In genomic region chr6:155247618-155248017, GRCh38 we compare ENCODE assay signal across 13 cellular contexts. TPM values are rescaled to one million over a fixed set of nuclear protein-coding genes. Genes with fewer than 3 reads are reported as not detected.
A peak's percentile ranks its signal among the peaks of the same experiment; 100 is the strongest.
DNase-seq lines count a peak whose midpoint lies in the region; ATAC-seq, FAIRE-seq and TF ChIP-seq lines count a peak whose summit lies in the region.
"Had no signal": no experiment of that assay in that cellular context is flagged by ENCODE, and none has a peak within 500 bp of the region (broad histone marks: within the 10 kb centered on the region; RNA-seq: fewer than 3 reads in every experiment).

No MANE protein-coding gene starts in this region.

- H3K36me3 ChIP-seq in SJCRH30 (peaks cover 36% of the 10 kb centered on the region), skeletal muscle satellite cell (ENCODE audit: insufficient read depth, low read length) (peaks cover 19% of the 10 kb centered on the region)
- H3K36me3 ChIP-seq: prostate gland had no signal

- peak overlapping the region; percentile 71 for H3K9ac ChIP-seq in skeletal muscle satellite cell (ENCODE audit: low read depth, low read length)

- H3K4me1 ChIP-seq in SJCRH30 (peaks cover 3% of the 10 kb centered on the region), skeletal muscle satellite cell (ENCODE audit: control insufficient read depth, insufficient read depth, low read length) (peaks cover 21% of the 10 kb centered on the region)
- H3K4me1 ChIP-seq: prostate gland had no signal

- no peak overlapping the region for H3K4me3 Mint-ChIP-seq in activated naive CD8-positive, alpha-beta T cell treated with anti-CD3 and anti-CD28 coated beads, Interleukin-2, amount 50 U/mL, for 24 hours
- no peak overlapping the region for H3K4me3 Mint-ChIP-seq in activated CD4-positive, alpha-beta T cell treated with anti-CD3 and anti-CD28 coated beads for 36 hours

- peak overlapping the region; percentile 38 for H3K27ac ChIP-seq in SJCRH30
- H3K27ac ChIP-seq: gastrocnemius medialis had no signal

- H3K4me2 ChIP-seq in skeletal muscle satellite cell (ENCODE audit: low read length), result peak overlapping the region; percentile 9

- peak; percentile 78 for DNase-seq in H54 (ENCODE audit: insufficient read length, low spot score)
- peak; percentile 20 to 44 for DNase-seq in SJCRH30
- peak; percentile 67 for DNase-seq in fibroblast of the aortic adventitia (ENCODE audit: low read depth)
- no peak for DNase-seq in activated naive CD8-positive, alpha-beta T cell treated with anti-CD3 and anti-CD28 coated beads, Interleukin-2, amount 50 U/mL, for 24 hours
- no peak for DNase-seq in islet precursor cell
- DNase-seq in activated CD4-positive, alpha-beta T cell treated with anti-CD3 and anti-CD28 coated beads for 36 hours, result no peak
- DNase-seq: COR-L47, gastrocnemius medialis had no signal

- no peaks in the 10 kb centered on the region for H3K4me1 Mint-ChIP-seq in activated naive CD8-positive, alpha-beta T cell treated with anti-CD3 and anti-CD28 coated beads, Interleukin-2, amount 50 U/mL, for 24 hours
- no peaks in the 10 kb centered on the region for H3K4me1 Mint-ChIP-seq in activated CD4-positive, alpha-beta T cell treated with anti-CD3 and anti-CD28 coated beads for 36 hours

- H3K27me3 Mint-ChIP-seq in activated naive CD8-positive, alpha-beta T cell treated with anti-CD3 and anti-CD28 coated beads, Interleukin-2, amount 50 U/mL, for 24 hours, result no peaks in the 10 kb centered on the region
- no peaks in the 10 kb centered on the region for H3K27me3 Mint-ChIP-seq in activated CD4-positive, alpha-beta T cell treated with anti-CD3 and anti-CD28 coated beads for 36 hours

- intact Hi-C loops in activated CD4-positive, alpha-beta T cell treated with anti-CD3 and anti-CD28 coated beads for 36 hours (cut with DNase I, micrococcal nuclease), result loop anchor here (1.0 to 2.0 kb wide), 3 partner anchors 70 to 319 kb away; no protein-coding TSS in a partner anchor

- CTCF ChIA-PET in activated CD4-positive, alpha-beta T cell treated with anti-CD3 and anti-CD28 coated beads for 36 hours (lab: Charles Lee), result interaction anchor here (1.2 to 1.8 kb wide), 4 partner anchors 20 to 319 kb away, joined by 3 to 42 read pairs (median 10); no protein-coding TSS in a partner anchor

- no peak for ATAC-seq in activated naive CD8-positive, alpha-beta T cell treated with anti-CD3 and anti-CD28 coated beads, Interleukin-2, amount 50 U/mL, for 24 hours
- no peak for ATAC-seq in GM21360 (IDR thresholded peaks at IDR 0.05; ENCODE audit: unreplicated experiment)
- no peak for ATAC-seq in activated CD4-positive, alpha-beta T cell treated with anti-CD3 and anti-CD28 coated beads for 36 hours
- ATAC-seq: gastrocnemius medialis had no signal

- H3K27ac Mint-ChIP-seq in activated naive CD8-positive, alpha-beta T cell treated with anti-CD3 and anti-CD28 coated beads, Interleukin-2, amount 50 U/mL, for 24 hours, result no peak overlapping the region
- no peak overlapping the region for H3K27ac Mint-ChIP-seq in activated CD4-positive, alpha-beta T cell treated with anti-CD3 and anti-CD28 coated beads for 36 hours

- H3K4me3 ChIP-seq in SJCRH30 (no peak overlapping the region), fibroblast of the aortic adventitia (ENCODE audit: low read depth, low read length) (no peak overlapping the region), skeletal muscle satellite cell (ENCODE audit: low read length) (peak overlapping the region; percentile 11)
- H3K4me3 ChIP-seq: gastrocnemius medialis, lung, prostate gland had no signal

- POLR2A ChIA-PET in activated CD4-positive, alpha-beta T cell treated with anti-CD3 and anti-CD28 coated beads for 36 hours (lab: Charles Lee), result no interaction called here

- H3K9me3 ChIP-seq in SJCRH30 (replicated peaks) (no peaks in the 10 kb centered on the region), skeletal muscle satellite cell (replicated peaks; ENCODE audit: low read length) (no peaks in the 10 kb centered on the region)
- H3K9me3 ChIP-seq: gastrocnemius medialis, prostate gland had no signal

- H3K36me3 Mint-ChIP-seq in activated naive CD8-positive, alpha-beta T cell treated with anti-CD3 and anti-CD28 coated beads, Interleukin-2, amount 50 U/mL, for 24 hours (ENCODE audit: low read depth), result peaks cover 18% of the 10 kb centered on the region
- H3K36me3 Mint-ChIP-seq in activated CD4-positive, alpha-beta T cell treated with anti-CD3 and anti-CD28 coated beads for 36 hours (ENCODE audit: low read depth), result peaks cover 31% of the 10 kb centered on the region

- TF ChIP-seq CTCF in fibroblast of the aortic adventitia (IDR thresholded peaks at IDR 0.05; ENCODE audit: insufficient read depth, low read length), result no peak

- FAIRE-seq in H54 (lab: Jason Lieb, UNC), result no peak

- H3K27me3 ChIP-seq in SJCRH30, result no peaks in the 10 kb centered on the region
- no peaks in the 10 kb centered on the region for H3K27me3 ChIP-seq in skeletal muscle satellite cell (ENCODE audit: control insufficient read depth, insufficient read depth, low read length)
- H3K27me3 ChIP-seq: gastrocnemius medialis had no signal

- TF ChIP-seq POLR2A in H54 (IDR thresholded peaks at IDR 0.05; ENCODE audit: low read depth, low read length), result no peak

- no peaks in the 10 kb centered on the region for H3K9me3 Mint-ChIP-seq in activated naive CD8-positive, alpha-beta T cell treated with anti-CD3 and anti-CD28 coated beads, Interleukin-2, amount 50 U/mL, for 24 hours
- H3K9me3 Mint-ChIP-seq in activated CD4-positive, alpha-beta T cell treated with anti-CD3 and anti-CD28 coated beads for 36 hours (ENCODE audit: low read depth), result no peaks in the 10 kb centered on the region

RNA-seq across cellular contexts. Expression of gene CLDN20, which starts 16.2 kb away (rescaled TPM):
- total RNA-seq in SJCRH30 (2014; rRNA removed; shearing (Covaris generic)), result not detected in 2 replicates
- total RNA-seq in fibroblast of the aortic adventitia (ENCODE audit: low replicate concordance), result not detected in 2 replicates
- total RNA-seq in skeletal muscle satellite cell (2012; rRNA removed), result not detected in 2 replicates
- not detected for total RNA-seq in activated CD4-positive, alpha-beta T cell treated with anti-CD3 and anti-CD28 coated beads for 36 hours
- total RNA-seq: gastrocnemius medialis; lung; prostate gland; T-helper 2 cell treated with Interferon-gamma antibody and Interleukin-4, amounts not matched to agents 100 ng/mL and 5 ng/mL, for 36 hours had no signal

Comparison
In these comparisons a context has a peak if more than half of its experiments do, and no peak if none do; other contexts are left out.
1. DNase-seq: peak in H54 (single experiment), SJCRH30 (2 of 2) and fibroblast of the aortic adventitia (single experiment); none in activated naive CD8-positive, alpha-beta T cell treated with anti-CD3 and anti-CD28 coated beads, Interleukin-2, amount 50 U/mL, for 24 hours (single experiment), islet precursor cell (single experiment) and activated CD4-positive, alpha-beta T cell treated with anti-CD3 and anti-CD28 coated beads for 36 hours (single experiment).